24 cellular contexts compared by ENCODE assay signal in genomic region chr3:166324401-166324800, GRCh38.
A peak's percentile ranks its signal among the peaks of the same experiment; 100 is the strongest.
DNase-seq lines count a peak whose midpoint lies in the region; ATAC-seq, FAIRE-seq and TF ChIP-seq lines count a peak whose summit lies in the region.
"Had no signal": no experiment of that assay in that cellular context is flagged by ENCODE, and none has a peak within 500 bp of the region (broad histone marks: within the 10 kb centered on the region; RNA-seq: fewer than 3 reads in every experiment).

No MANE protein-coding gene starts in this region.

- no peaks in the 10 kb centered on the region for H3K36me3 ChIP-seq in GM12878 (ENCODE audit: control insufficient read depth in 2 of 2, insufficient read depth in 2 of 2, low read length in 1 of 2)
- H3K36me3 ChIP-seq: BLaER1 treated with 17β-estradiol and CSF1 and Interleukin-3, amounts not matched to agents 10 nM and 100 nM had no signal

- ATAC-seq in GM12878: peak; percentile 56
- no peak for ATAC-seq in GM19467 (IDR thresholded peaks at IDR 0.05; ENCODE audit: unreplicated experiment)
- no peak for ATAC-seq in GM18907 (IDR thresholded peaks at IDR 0.05; ENCODE audit: unreplicated experiment)
- no peak for ATAC-seq in left colon
- ATAC-seq: CD8-positive, alpha-beta T cell had no signal

- H3K4me1 ChIP-seq in GM12878 (ENCODE audit: control insufficient read depth, insufficient read depth, low read length): no peaks in the 10 kb centered on the region
- H3K4me1 ChIP-seq: BLaER1 treated with 17β-estradiol and CSF1 and Interleukin-3, amounts not matched to agents 10 nM and 100 nM; Caco-2 had no signal

- no peak for TF ChIP-seq RAD21 in GM12878 (IDR thresholded peaks at IDR 0.05; ENCODE audit: insufficient read depth, low read depth, low read length)

- no peak for TF ChIP-seq POLR2A in GM12878 (IDR thresholded peaks at IDR 0.05; ENCODE audit: low read depth, low read length)

- H3K27ac ChIP-seq in GM12878 (ENCODE audit: control insufficient read depth, insufficient read depth): no peak overlapping the region
- H3K27ac ChIP-seq: BLaER1 treated with 17β-estradiol and CSF1 and Interleukin-3, amounts not matched to agents 10 nM and 100 nM; C4-2B had no signal

- DNase-seq in NCI-H1105 (lab: John Stamatoyannopoulos, UW): peak; percentile 59
- DNase-seq in NCI-H1105 treated with DMSO at 0.1 percent for 48 hours (lab: John Stamatoyannopoulos, UW): peak; percentile 94
- DNase-seq in RPMI8226: peak; percentile 85
- no peak for DNase-seq in GM12878 (ENCODE audit: low read depth, low spot score)
- DNase-seq in cortex of kidney (lab: John Stamatoyannopoulos, UW): no peak
- no peak for DNase-seq in left colon
- DNase-seq: 8988T; ACHN; Caco-2; Calu3; CD4-positive, alpha-beta T cell; CD8-positive, alpha-beta T cell; DMS79 treated with DMSO at 0.1 percent for 48 hours; GF-D8 had no signal

- TF ChIP-seq EP300 in GM12878 (IDR thresholded peaks at IDR 0.05; ENCODE audit: borderline replicate concordance in 1 of 2, control insufficient read depth in 1 of 2, low read depth in 2 of 2, low read length in 2 of 2): no peak

- no peaks in the 10 kb centered on the region for H3K9me3 ChIP-seq in GM12878 (replicated peaks; ENCODE audit: control insufficient read depth, insufficient read depth, low read length)
- H3K9me3 ChIP-seq: BLaER1 treated with 17β-estradiol and CSF1 and Interleukin-3, amounts not matched to agents 10 nM and 100 nM; Caco-2 had no signal

- H3K4me2 ChIP-seq in GM12878 (ENCODE audit: control insufficient read depth, insufficient read depth): no peak overlapping the region
- H3K4me2 ChIP-seq: BLaER1 treated with 17β-estradiol and CSF1 and Interleukin-3, amounts not matched to agents 10 nM and 100 nM had no signal

- H2AFZ ChIP-seq in GM12878 (ENCODE audit: control insufficient read depth, low read depth, low read length): no peak overlapping the region

- no peaks in the 10 kb centered on the region for H4K20me1 ChIP-seq in GM12878 (ENCODE audit: control insufficient read depth, insufficient read depth)
- H4K20me1 ChIP-seq: BLaER1 treated with 17β-estradiol and CSF1 and Interleukin-3, amounts not matched to agents 10 nM and 100 nM had no signal

- FAIRE-seq in GM12878 (lab: Jason Lieb, UNC): no peak
- FAIRE-seq: A204.1, D721Med, G401.6, GM12892, GM18507, GM19239 had no signal

- SMC1A ChIA-PET in GM12878 (lab: Charles Lee; ENCODE audit: uncharacterized antibody, unreplicated experiment): interaction anchor here (0.9 kb wide), 1 partner anchor 14 kb away, joined by 3 read pairs; no protein-coding TSS in a partner anchor

- TF ChIP-seq CTCF in GM12878 (IDR thresholded peaks at IDR 0.05 in 2 of 3, conservative IDR thresholded peaks at IDR 0.05 in 1 of 3; ENCODE audit: control insufficient read depth in 2 of 3, extremely low read depth in 1 of 3, insufficient read depth in 1 of 3, low read depth in 3 of 3, low read length in 3 of 3): no peak

- 35% methylated on average over 5 of the region's 5 CpGs for WGBS in GM12878 (ENCODE audit: insufficient coverage, insufficient replicate concordance, low lambda C conversion rate, missing lambda C conversion rate)

- H3K79me2 ChIP-seq in GM12878 (ENCODE audit: control insufficient read depth, insufficient read depth, low read length): no peaks in the 10 kb centered on the region

- no peak overlapping the region for H3K9ac ChIP-seq in GM12878 (ENCODE audit: control insufficient read depth, insufficient read depth, low read length)
- H3K9ac ChIP-seq: BLaER1 treated with 17β-estradiol and CSF1 and Interleukin-3, amounts not matched to agents 10 nM and 100 nM had no signal

- CTCF ChIA-PET in GM12878 (lab: Yijun Ruan, JAX): no interaction called here

- in situ Hi-C loops in GM12878 (cut with MboI): no loop called here

- RAD21 ChIA-PET in GM12878 (lab: Charles Lee; ENCODE audit: unreplicated experiment): no interaction called here

- no TSS peak for BruUV-seq in GM12878 (replicated peaks; lab: Mats Ljungman, UMichigan)

- no peaks in the 10 kb centered on the region for H3K27me3 ChIP-seq in GM12878 (replicated peaks in 1 of 2; ENCODE audit: control insufficient read depth in 2 of 2, insufficient read depth in 2 of 2, low read length in 1 of 2)
- H3K27me3 ChIP-seq: BLaER1 treated with 17β-estradiol and CSF1 and Interleukin-3, amounts not matched to agents 10 nM and 100 nM had no signal

- intact Hi-C loops in GM12878 (cut with micrococcal nuclease; ENCODE audit: unreplicated experiment) (no loop called here), left colon (cut with DNase I, micrococcal nuclease) (no loop called here)

- POLR2A ChIA-PET in GM12878 (lab: Charles Lee): no interaction called here

- H3K4me3 ChIP-seq in GM12878: no peak overlapping the region
- H3K4me3 ChIP-seq: BLaER1 treated with 17β-estradiol and CSF1 and Interleukin-3, amounts not matched to agents 10 nM and 100 nM had no signal

TF ChIP-seq in GM12878, 131 proteins besides CTCF, POLR2A, EP300 and RAD21:
- peak; percentile 48 for TF ChIP-seq MTA2 (IDR thresholded peaks at IDR 0.05; ENCODE audit: low read depth)
- no peak for TF ChIP-seq SRF (IDR thresholded peaks at IDR 0.05; ENCODE audit: low read depth in 2 of 2, low read length in 2 of 2)

Comparison
In these comparisons a context has a peak if more than half of its experiments do, and no peak if none do; other contexts are left out.
1. DNase-seq: peak in NCI-H1105 (single experiment), NCI-H1105 treated with DMSO at 0.1 percent for 48 hours (single experiment) and RPMI8226 (single experiment); none in GM12878 (single experiment), cortex of kidney (single experiment) and left colon (0 of 2).